20 cellular contexts compared by ENCODE assay signal in genomic region chr5:138951091-138951985, GRCh38.
DNase-seq lines count a peak whose midpoint lies in the region; ATAC-seq, FAIRE-seq and TF ChIP-seq lines count a peak whose summit lies in the region.
"Had no signal": no experiment of that assay in that cellular context is flagged by ENCODE, and none has a peak within 500 bp of the region (broad histone marks: within the 10 kb centered on the region; RNA-seq: fewer than 3 reads in every experiment).

No MANE protein-coding gene starts in this region.

- no peak for ATAC-seq in heart left ventricle
- ATAC-seq in pancreas, result no peak
- ATAC-seq: HepG2 had no signal

- H2AFZ ChIP-seq in mammary epithelial cell (ENCODE audit: low read depth, low read length), result no peak overlapping the region

- DNase-seq in left ventricle myocardium inferior (no peak), heart left ventricle (no peak), dorsolateral prefrontal cortex (no peak), pancreas (peak in 2 of 6 donors; percentile 5 to 68), mammary epithelial cell (no peak), dedifferentiated amniotic fluid mesenchymal stem cell (ENCODE audit: extremely low spot score) (no peak), T-helper 2 cell (no peak)
- no peak for DNase-seq in effector memory CD4-positive, alpha-beta T cell
- DNase-seq: activated CD4-positive, alpha-beta T cell treated with anti-CD3 and anti-CD28 coated beads for 4 hours; activated naive CD4-positive, alpha-beta T cell treated with Interleukin-2 at 50 U/mL for 16 hours; CD4-positive, alpha-beta memory T cell; esophagus squamous epithelium; foreskin melanocyte; GOT3; HFFc6; Kasumi-1; NCI-H1436; NCI-H748 treated with DMSO at 0.1 percent for 48 hours had no signal

- peak overlapping the region; percentile 88 for H3K27ac ChIP-seq in left ventricle myocardium inferior (replicated peaks)
- peak overlapping the region in 6 of 12 donors; percentile 54 to 92 (median 80) for H3K27ac ChIP-seq in heart left ventricle
- peak overlapping the region; percentile 22 to 99 (median 96) for H3K27ac ChIP-seq in dorsolateral prefrontal cortex
- peak overlapping the region in 3 of 4 donors; percentile 71 to 83 (median 75) for H3K27ac ChIP-seq in pancreas
- no peak overlapping the region for H3K27ac ChIP-seq in mammary epithelial cell (ENCODE audit: insufficient read depth, low read depth, low read length)
- no peak overlapping the region for H3K27ac ChIP-seq in effector memory CD4-positive, alpha-beta T cell (ENCODE audit: insufficient read depth, low read length, poor library complexity, severe bottlenecking)
- H3K27ac ChIP-seq: esophagus squamous epithelium had no signal

- H3K4me2 ChIP-seq in mammary epithelial cell (ENCODE audit: insufficient read depth, low read depth, low read length), result no peak overlapping the region

- FAIRE-seq in pancreas (lab: Jason Lieb, UNC), result no peak
- FAIRE-seq: HepG2 had no signal

- dilution Hi-C loops in mammary epithelial cell (cut with HindIII; ENCODE audit: low sequenced_read_pairs), result loop anchor here (5.0 kb wide), 1 partner anchor 64 kb away; no protein-coding TSS in a partner anchor

- H3K4me1 ChIP-seq in left ventricle myocardium inferior, result peaks cover 93% of the 10 kb centered on the region
- H3K4me1 ChIP-seq in heart left ventricle, result peaks cover 21 to 90% (median 65%) of the 10 kb centered on the region in 12 donors
- H3K4me1 ChIP-seq in pancreas, result peaks cover 45 to 81% (median 61%) of the 10 kb centered on the region in 3 donors
- peaks cover 3% of the 10 kb centered on the region for H3K4me1 ChIP-seq in mammary epithelial cell (ENCODE audit: insufficient read depth, low read length)
- H3K4me1 ChIP-seq in effector memory CD4-positive, alpha-beta T cell (ENCODE audit: control insufficient read depth, insufficient read depth, low read length, poor library complexity, severe bottlenecking), result peaks cover 5% of the 10 kb centered on the region

- H3K9me3 ChIP-seq in left ventricle myocardium inferior (replicated peaks) (no peaks in the 10 kb centered on the region), heart left ventricle (no peaks in the 10 kb centered on the region), pancreas (no peaks in the 10 kb centered on the region), mammary epithelial cell (replicated peaks; ENCODE audit: insufficient read depth, low read length) (no peaks in the 10 kb centered on the region)
- H3K9me3 ChIP-seq in effector memory CD4-positive, alpha-beta T cell (ENCODE audit: control insufficient read depth, low read length), result no peaks in the 10 kb centered on the region
- H3K9me3 ChIP-seq: esophagus squamous epithelium had no signal

- CTCF ChIA-PET in mammary epithelial cell (lab: Charles Lee; ENCODE audit: low non-redundant PET), result no interaction called here

- no peak for TF ChIP-seq POLR2A in heart left ventricle (IDR thresholded peaks at IDR 0.05)

- H3K36me3 ChIP-seq in left ventricle myocardium inferior (peaks cover 15% of the 10 kb centered on the region), heart left ventricle (peaks cover 0 to 13% (median 9%) of the 10 kb centered on the region in 9 donors), pancreas (no peaks in the 10 kb centered on the region), mammary epithelial cell (ENCODE audit: insufficient read depth, low read length) (no peaks in the 10 kb centered on the region)
- no peaks in the 10 kb centered on the region for H3K36me3 ChIP-seq in effector memory CD4-positive, alpha-beta T cell (ENCODE audit: control insufficient read depth, insufficient read depth, low read length)

- no TSS peak for BruUV-seq in mammary epithelial cell (replicated peaks; lab: Mats Ljungman, UMichigan)

- 96 to 97% (median 97%) methylated on average over 18 of the region's 18 CpGs for WGBS in heart left ventricle, 4 donors
- WGBS in pancreas, 2 donors, result 87 to 90% methylated on average over 18 of the region's 18 CpGs
- WGBS in mammary epithelial cell (ENCODE audit: low coverage, missing lambda C conversion rate), result 90% methylated on average over 16 of the region's 18 CpGs

- intact Hi-C loops in left ventricle myocardium inferior (cut with micrococcal nuclease), result no loop called here
- intact Hi-C loops in heart left ventricle (cut with DNase I), result loop anchor here in 1 of 10 donors (10.0 kb wide), 1 partner anchor 193 kb away; no protein-coding TSS in a partner anchor
- intact Hi-C loops in dorsolateral prefrontal cortex (cut with DNase I), result loop anchor here in 1 of 2 donors (10.0 kb wide), 2 partner anchors 183 to 313 kb away; no protein-coding TSS in a partner anchor
- intact Hi-C loops in pancreas (cut with DNase I), result no loop called here
- intact Hi-C loops in mammary epithelial cell (cut with micrococcal nuclease), result no loop called here

- no peaks in the 10 kb centered on the region for H3K27me3 ChIP-seq in left ventricle myocardium inferior (ENCODE audit: low read depth)
- no peaks in the 10 kb centered on the region for H3K27me3 ChIP-seq in heart left ventricle
- H3K27me3 ChIP-seq in dorsolateral prefrontal cortex, result no peaks in the 10 kb centered on the region
- no peaks in the 10 kb centered on the region for H3K27me3 ChIP-seq in pancreas
- H3K27me3 ChIP-seq in mammary epithelial cell (ENCODE audit: insufficient read depth, low read length), result no peaks in the 10 kb centered on the region
- H3K27me3 ChIP-seq in effector memory CD4-positive, alpha-beta T cell (replicated peaks; ENCODE audit: control insufficient read depth, insufficient read depth, low read length, poor library complexity, severe bottlenecking), result no peaks in the 10 kb centered on the region
- H3K27me3 ChIP-seq: esophagus squamous epithelium had no signal

- no peak overlapping the region for H3K9ac ChIP-seq in mammary epithelial cell (ENCODE audit: insufficient read depth, low read length)

- no peaks in the 10 kb centered on the region for H3K79me2 ChIP-seq in mammary epithelial cell (ENCODE audit: insufficient read depth, low read length)

- no peak overlapping the region for H3K4me3 ChIP-seq in left ventricle myocardium inferior
- H3K4me3 ChIP-seq in heart left ventricle, result no peak overlapping the region
- H3K4me3 ChIP-seq in dorsolateral prefrontal cortex, result no peak overlapping the region
- H3K4me3 ChIP-seq in pancreas, result no peak overlapping the region
- H3K4me3 ChIP-seq in mammary epithelial cell (replicated peaks in 1 of 3; ENCODE audit: insufficient read depth in 1 of 3, low read depth in 2 of 3, low read length in 3 of 3), result no peak overlapping the region
- H3K4me3 ChIP-seq in effector memory CD4-positive, alpha-beta T cell (ENCODE audit: insufficient read depth, low read depth, low read length, poor library complexity, severe bottlenecking), result no peak overlapping the region
- H3K4me3 ChIP-seq: coronary artery, esophagus squamous epithelium had no signal

- in situ Hi-C loops in mammary epithelial cell (cut with MboI; ENCODE audit: low sequenced_read_pairs in 2 of 2), result no loop called here

- TF ChIP-seq CTCF in left ventricle myocardium inferior (IDR thresholded peaks at IDR 0.05; ENCODE audit: borderline replicate concordance) (no peak), heart left ventricle (IDR thresholded peaks at IDR 0.05) (no peak), dorsolateral prefrontal cortex (IDR thresholded peaks at IDR 0.05 in 54 of 56, conservative IDR thresholded peaks at IDR 0.05 in 2 of 56; ENCODE audit: low read depth in 1 of 56, partially characterized antibody in 56 of 56) (no peak), pancreas (IDR thresholded peaks at IDR 0.05) (no peak), mammary epithelial cell (conservative IDR thresholded peaks at IDR 0.05 in 1 of 2, IDR thresholded peaks at IDR 0.05 in 1 of 2; ENCODE audit: extremely low read depth in 1 of 2, insufficient read depth in 1 of 2, low read depth in 1 of 2, low read length in 2 of 2) (no peak)

- no peaks in the 10 kb centered on the region for H4K20me1 ChIP-seq in mammary epithelial cell (ENCODE audit: insufficient read depth, low read length)

Comparison
In these comparisons a context has a peak if more than half of its experiments do, and no peak if none do; other contexts are left out.
1. H3K27ac ChIP-seq: peak in left ventricle myocardium inferior (single experiment), dorsolateral prefrontal cortex (59 of 59) and pancreas (3 of 4); none in mammary epithelial cell (single experiment) and effector memory CD4-positive, alpha-beta T cell (single experiment).